12 cellular contexts compared by ENCODE assay signal in the genomic region with DNA sequence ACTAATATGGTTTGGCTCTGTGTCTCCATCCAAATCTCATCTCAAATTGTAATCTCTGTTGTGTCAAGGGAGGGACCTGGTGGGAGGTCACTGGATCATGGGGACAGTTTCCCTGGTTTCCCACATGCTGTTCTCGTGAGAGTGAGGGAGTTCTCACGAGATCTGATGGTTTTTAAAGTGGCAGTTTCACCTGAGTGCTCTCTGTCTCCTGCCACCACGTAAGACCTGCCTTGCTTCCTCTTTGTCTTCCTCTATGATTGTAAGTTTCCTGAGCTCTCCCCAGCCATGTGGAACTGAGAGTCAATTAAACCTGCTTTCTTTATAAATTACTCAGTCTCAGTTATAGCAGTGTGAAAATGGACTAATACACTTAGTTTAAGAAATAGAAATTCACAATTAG.
A peak's percentile ranks its signal among the peaks of the same experiment; 100 is the strongest.
DNase-seq lines count a peak whose midpoint lies in the region; ATAC-seq, FAIRE-seq and TF ChIP-seq lines count a peak whose summit lies in the region.
"Had no signal": no experiment of that assay in that cellular context is flagged by ENCODE, and none has a peak within 500 bp of the region (broad histone marks: within the 10 kb centered on the region; RNA-seq: fewer than 3 reads in every experiment).

No MANE protein-coding gene starts in this region.

- POLR2A ChIA-PET in CD8-positive, alpha-beta T cell (lab: Charles Lee) = no interaction called here

- no peaks in the 10 kb centered on the region for H3K4me1 ChIP-seq in CD8-positive, alpha-beta T cell (ENCODE audit: insufficient read depth, low read length)

- peak; percentile 84 for FAIRE-seq in GM12891 (lab: Jason Lieb, UNC)

- H3K9me3 ChIP-seq in CD8-positive, alpha-beta T cell (ENCODE audit: low read length) = no peaks in the 10 kb centered on the region

- no peaks in the 10 kb centered on the region for H3K9me3 Mint-ChIP-seq in immature natural killer cell
- no peaks in the 10 kb centered on the region for H3K9me3 Mint-ChIP-seq in progenitor cell of endocrine pancreas (ENCODE audit: low read depth)
- H3K9me3 Mint-ChIP-seq in CD8-positive, alpha-beta T cell = no peaks in the 10 kb centered on the region

- H3K4me3 Mint-ChIP-seq in immature natural killer cell = no peak overlapping the region
- no peak overlapping the region for H3K4me3 Mint-ChIP-seq in progenitor cell of endocrine pancreas (ENCODE audit: low read depth)
- no peak overlapping the region for H3K4me3 Mint-ChIP-seq in CD8-positive, alpha-beta T cell

- H3K27me3 Mint-ChIP-seq in immature natural killer cell (ENCODE audit: low read depth in 3 of 3) = no peaks in the 10 kb centered on the region
- no peaks in the 10 kb centered on the region for H3K27me3 Mint-ChIP-seq in progenitor cell of endocrine pancreas
- H3K27me3 Mint-ChIP-seq in CD8-positive, alpha-beta T cell (ENCODE audit: low read depth) = peaks cover 5% of the 10 kb centered on the region

- no peaks in the 10 kb centered on the region for H3K4me1 Mint-ChIP-seq in immature natural killer cell
- H3K4me1 Mint-ChIP-seq in progenitor cell of endocrine pancreas (ENCODE audit: low read depth) = peaks cover 2% of the 10 kb centered on the region
- H3K4me1 Mint-ChIP-seq in CD8-positive, alpha-beta T cell (ENCODE audit: low read depth) = no peaks in the 10 kb centered on the region

- H3K4me3 ChIP-seq in CD8-positive, alpha-beta T cell (ENCODE audit: low read depth, low read length) = no peak overlapping the region

- no peaks in the 10 kb centered on the region for H3K36me3 ChIP-seq in CD8-positive, alpha-beta T cell (ENCODE audit: insufficient read depth, low read length)

- no peak overlapping the region for H3K27ac ChIP-seq in caudate nucleus (ENCODE audit: low read depth, low read length)
- H3K27ac ChIP-seq in CD8-positive, alpha-beta T cell (ENCODE audit: low read depth, low read length) = no peak overlapping the region
- H3K27ac ChIP-seq: C4-2B had no signal

- no peak for TF ChIP-seq POLR2A in GM12891 (IDR thresholded peaks at IDR 0.05; ENCODE audit: low read depth, low read length)

- ATAC-seq in GM19455 (IDR thresholded peaks at IDR 0.05; ENCODE audit: unreplicated experiment) (peak; percentile 72), HG03039 (IDR thresholded peaks at IDR 0.05; ENCODE audit: unreplicated experiment) (peak; percentile 67)
- no peak for ATAC-seq in CD8-positive, alpha-beta T cell
- ATAC-seq: esophagus mucosa had no signal

- H3K27ac Mint-ChIP-seq in immature natural killer cell (no peak overlapping the region), progenitor cell of endocrine pancreas (no peak overlapping the region)
- H3K27ac Mint-ChIP-seq in CD8-positive, alpha-beta T cell = no peak overlapping the region

- no peaks in the 10 kb centered on the region for H3K27me3 ChIP-seq in CD8-positive, alpha-beta T cell (ENCODE audit: insufficient read depth, low read length)

- intact Hi-C loops in CD8-positive, alpha-beta T cell (cut with DNase I, micrococcal nuclease) = no loop called here

- DNase-seq in GM12891 (ENCODE audit: insufficient read length, low spot score) (no peak), NCI-H69 (lab: John Stamatoyannopoulos, UW) (peak; percentile 9), caudate nucleus (lab: John Stamatoyannopoulos, UW) (no peak), immature natural killer cell (no peak), progenitor cell of endocrine pancreas (ENCODE audit: low spot score, unreplicated experiment) (no peak)
- no peak for DNase-seq in CD8-positive, alpha-beta T cell
- DNase-seq: activated CD4-positive, alpha-beta T cell treated with anti-CD3 and anti-CD28 coated beads, Interleukin-2, amount 50 U/mL, for 4 hours; kidney glomerular epithelial cell had no signal

- H3K36me3 Mint-ChIP-seq in immature natural killer cell = no peaks in the 10 kb centered on the region
- H3K36me3 Mint-ChIP-seq in progenitor cell of endocrine pancreas (ENCODE audit: insufficient read depth) = no peaks in the 10 kb centered on the region
- no peaks in the 10 kb centered on the region for H3K36me3 Mint-ChIP-seq in CD8-positive, alpha-beta T cell

- TF ChIP-seq CTCF in progenitor cell of endocrine pancreas (IDR thresholded peaks at IDR 0.05; ENCODE audit: unreplicated experiment) = no peak
- no peak for TF ChIP-seq CTCF in CD8-positive, alpha-beta T cell (IDR thresholded peaks at IDR 0.05)

- CTCF ChIA-PET in CD8-positive, alpha-beta T cell (lab: Charles Lee) = no interaction called here

TF ChIP-seq in GM12891, 5 proteins besides CTCF, POLR2A, EP300 and RAD21:
- TF ChIP-seq POLR2AphosphoS5 (IDR thresholded peaks at IDR 0.05; ENCODE audit: low read depth, low read length) (no peak), SPI1 (IDR thresholded peaks at IDR 0.05; ENCODE audit: low read depth, low read length) (peak; percentile 72), PAX5 (IDR thresholded peaks at IDR 0.05; ENCODE audit: insufficient read depth, low read length, severe bottlenecking) (peak; percentile 85)
